ENCODE assay signal across 9 cellular contexts in genomic region chr3:16942955-16943354, GRCh38.
"Had no signal": no experiment of that assay in that cellular context is flagged by ENCODE, and none has a peak within 500 bp of the region (broad histone marks: within the 10 kb centered on the region; RNA-seq: fewer than 3 reads in every experiment).

No MANE protein-coding gene starts in this region.

- DNase-seq: activated B cell treated with CpG ODN at 0.5 μM for 24 hours; activated CD4-positive, alpha-beta T cell treated with anti-CD3 and anti-CD28 coated beads, Interleukin-2, amount 10 ng/mL, durations not matched to agents 7 days and 5 days; activated CD8-positive, alpha-beta memory T cell treated with anti-CD3 and anti-CD28 coated beads for 24 hours; activated naive CD8-positive, alpha-beta T cell treated with anti-CD3 and anti-CD28 coated beads, Interleukin-2, amount 50 U/mL, for 24 hours; occipital lobe; stomach; T-helper 1 cell had no signal

- H3K27ac Mint-ChIP-seq: activated CD4-positive, alpha-beta T cell treated with anti-CD3 and anti-CD28 coated beads, Interleukin-2, amount 10 ng/mL, durations not matched to agents 7 days and 5 days; activated naive CD8-positive, alpha-beta T cell treated with anti-CD3 and anti-CD28 coated beads, Interleukin-2, amount 50 U/mL, for 24 hours; mesothelial cell of epicardium had no signal

- H3K27me3 Mint-ChIP-seq: activated B cell treated with CpG ODN at 0.5 μM for 24 hours; activated CD4-positive, alpha-beta T cell treated with anti-CD3 and anti-CD28 coated beads, Interleukin-2, amount 10 ng/mL, durations not matched to agents 7 days and 5 days; activated naive CD8-positive, alpha-beta T cell treated with anti-CD3 and anti-CD28 coated beads, Interleukin-2, amount 50 U/mL, for 24 hours had no signal

- H3K9me3 Mint-ChIP-seq: activated B cell treated with CpG ODN at 0.5 μM for 24 hours; activated CD4-positive, alpha-beta T cell treated with anti-CD3 and anti-CD28 coated beads, Interleukin-2, amount 10 ng/mL, durations not matched to agents 7 days and 5 days; activated naive CD8-positive, alpha-beta T cell treated with anti-CD3 and anti-CD28 coated beads, Interleukin-2, amount 50 U/mL, for 24 hours; mesothelial cell of epicardium had no signal

- H3K36me3 Mint-ChIP-seq: mesothelial cell of epicardium had no signal

- H3K4me3 Mint-ChIP-seq: activated B cell treated with CpG ODN at 0.5 μM for 24 hours; activated CD4-positive, alpha-beta T cell treated with anti-CD3 and anti-CD28 coated beads, Interleukin-2, amount 10 ng/mL, durations not matched to agents 7 days and 5 days; activated naive CD8-positive, alpha-beta T cell treated with anti-CD3 and anti-CD28 coated beads, Interleukin-2, amount 50 U/mL, for 24 hours; mesothelial cell of epicardium had no signal

- ATAC-seq: activated naive CD8-positive, alpha-beta T cell treated with anti-CD3 and anti-CD28 coated beads, Interleukin-2, amount 50 U/mL, for 24 hours; sciatic nerve had no signal
